ENCODE assay signal across 1 cellular context in genomic region chr11:14312736-14313438, GRCh38.
TF ChIP-seq lines count a peak whose summit lies in the region.

No MANE protein-coding gene starts in this region.

TF ChIP-seq in HEK293, 187 proteins besides CTCF, POLR2A, EP300 and RAD21 (continued from another document):
- TF ChIP-seq, protein P1, sequence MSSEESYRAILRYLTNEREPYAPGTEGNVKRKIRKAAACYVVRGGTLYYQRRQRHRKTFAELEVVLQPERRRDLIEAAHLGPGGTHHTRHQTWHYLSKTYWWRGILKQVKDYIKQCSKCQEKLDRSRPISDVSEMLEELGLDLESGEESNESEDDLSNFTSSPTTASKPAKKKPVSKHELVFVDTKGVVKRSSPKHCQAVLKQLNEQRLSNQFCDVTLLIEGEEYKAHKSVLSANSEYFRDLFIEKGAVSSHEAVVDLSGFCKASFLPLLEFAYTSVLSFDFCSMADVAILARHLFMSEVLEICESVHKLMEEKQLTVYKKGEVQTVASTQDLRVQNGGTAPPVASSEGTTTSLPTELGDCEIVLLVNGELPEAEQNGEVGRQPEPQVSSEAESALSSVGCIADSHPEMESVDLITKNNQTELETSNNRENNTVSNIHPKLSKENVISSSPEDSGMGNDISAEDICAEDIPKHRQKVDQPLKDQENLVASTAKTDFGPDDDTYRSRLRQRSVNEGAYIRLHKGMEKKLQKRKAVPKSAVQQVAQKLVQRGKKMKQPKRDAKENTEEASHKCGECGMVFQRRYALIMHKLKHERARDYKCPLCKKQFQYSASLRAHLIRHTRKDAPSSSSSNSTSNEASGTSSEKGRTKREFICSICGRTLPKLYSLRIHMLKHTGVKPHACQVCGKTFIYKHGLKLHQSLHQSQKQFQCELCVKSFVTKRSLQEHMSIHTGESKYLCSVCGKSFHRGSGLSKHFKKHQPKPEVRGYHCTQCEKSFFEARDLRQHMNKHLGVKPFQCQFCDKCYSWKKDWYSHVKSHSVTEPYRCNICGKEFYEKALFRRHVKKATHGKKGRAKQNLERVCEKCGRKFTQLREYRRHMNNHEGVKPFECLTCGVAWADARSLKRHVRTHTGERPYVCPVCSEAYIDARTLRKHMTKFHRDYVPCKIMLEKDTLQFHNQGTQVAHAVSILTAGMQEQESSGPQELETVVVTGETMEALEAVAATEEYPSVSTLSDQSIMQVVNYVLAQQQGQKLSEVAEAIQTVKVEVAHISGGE (tag by site-specific recombination; conservative IDR thresholded peaks at IDR 0.05; ENCODE audit: low read depth) = no peak
- TF ChIP-seq KLF7 (tag by site-specific recombination; IDR thresholded peaks at IDR 0.05; ENCODE audit: borderline replicate concordance) = no peak
- no peak for TF ChIP-seq ZNF146 (tag by site-specific recombination; IDR thresholded peaks at IDR 0.05)
- TF ChIP-seq, protein P2, sequence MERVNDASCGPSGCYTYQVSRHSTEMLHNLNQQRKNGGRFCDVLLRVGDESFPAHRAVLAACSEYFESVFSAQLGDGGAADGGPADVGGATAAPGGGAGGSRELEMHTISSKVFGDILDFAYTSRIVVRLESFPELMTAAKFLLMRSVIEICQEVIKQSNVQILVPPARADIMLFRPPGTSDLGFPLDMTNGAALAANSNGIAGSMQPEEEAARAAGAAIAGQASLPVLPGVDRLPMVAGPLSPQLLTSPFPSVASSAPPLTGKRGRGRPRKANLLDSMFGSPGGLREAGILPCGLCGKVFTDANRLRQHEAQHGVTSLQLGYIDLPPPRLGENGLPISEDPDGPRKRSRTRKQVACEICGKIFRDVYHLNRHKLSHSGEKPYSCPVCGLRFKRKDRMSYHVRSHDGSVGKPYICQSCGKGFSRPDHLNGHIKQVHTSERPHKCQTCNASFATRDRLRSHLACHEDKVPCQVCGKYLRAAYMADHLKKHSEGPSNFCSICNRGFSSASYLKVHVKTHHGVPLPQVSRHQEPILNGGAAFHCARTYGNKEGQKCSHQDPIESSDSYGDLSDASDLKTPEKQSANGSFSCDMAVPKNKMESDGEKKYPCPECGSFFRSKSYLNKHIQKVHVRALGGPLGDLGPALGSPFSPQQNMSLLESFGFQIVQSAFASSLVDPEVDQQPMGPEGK (tag by site-specific recombination; IDR thresholded peaks at IDR 0.05) = no peak
- TF ChIP-seq, protein P3, sequence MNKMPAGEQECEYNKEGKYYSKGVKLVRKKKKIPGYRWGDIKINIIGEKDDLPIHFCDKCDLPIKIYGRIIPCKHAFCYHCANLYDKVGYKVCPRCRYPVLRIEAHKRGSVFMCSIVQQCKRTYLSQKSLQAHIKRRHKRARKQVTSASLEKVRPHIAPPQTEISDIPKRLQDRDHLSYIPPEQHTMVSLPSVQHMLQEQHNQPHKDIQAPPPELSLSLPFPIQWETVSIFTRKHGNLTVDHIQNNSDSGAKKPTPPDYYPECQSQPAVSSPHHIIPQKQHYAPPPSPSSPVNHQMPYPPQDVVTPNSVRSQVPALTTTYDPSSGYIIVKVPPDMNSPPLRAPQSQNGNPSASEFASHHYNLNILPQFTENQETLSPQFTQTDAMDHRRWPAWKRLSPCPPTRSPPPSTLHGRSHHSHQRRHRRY (tag by site-specific recombination; IDR thresholded peaks at IDR 0.05) = no peak
- no peak for TF ChIP-seq ZFHX2 (tag by site-specific recombination; conservative IDR thresholded peaks at IDR 0.05)
- no peak for TF ChIP-seq ZNF48 (tag by site-specific recombination; IDR thresholded peaks at IDR 0.05)
- TF ChIP-seq IKZF3 (tag by site-specific recombination; IDR thresholded peaks at IDR 0.05) = no peak
- TF ChIP-seq ZNF184 (tag by site-specific recombination; IDR thresholded peaks at IDR 0.05) = no peak
- no peak for TF ChIP-seq MEIS1 (CRISPR knock-in tag; IDR thresholded peaks at IDR 0.05; ENCODE audit: borderline replicate concordance)
- TF ChIP-seq MYNN (tag by site-specific recombination; IDR thresholded peaks at IDR 0.05; ENCODE audit: borderline replicate concordance) = no peak
- no peak for TF ChIP-seq ZNF175 (tag by site-specific recombination; IDR thresholded peaks at IDR 0.05)
- TF ChIP-seq ZNF157 (tag by site-specific recombination; IDR thresholded peaks at IDR 0.05) = no peak
- TF ChIP-seq ZSCAN16 (tag by site-specific recombination; IDR thresholded peaks at IDR 0.05) = no peak
- no peak for TF ChIP-seq REST (tag by site-specific recombination; IDR thresholded peaks at IDR 0.05)
- TF ChIP-seq ZNF174 (tag by site-specific recombination; IDR thresholded peaks at IDR 0.05) = no peak
- TF ChIP-seq SP2 (tag by site-specific recombination; IDR thresholded peaks at IDR 0.05) = no peak
- TF ChIP-seq PRDM6 (tag by site-specific recombination; IDR thresholded peaks at IDR 0.05) = peak; percentile 70
- TF ChIP-seq ZNF776 (tag by site-specific recombination; IDR thresholded peaks at IDR 0.05; ENCODE audit: borderline replicate concordance) = no peak
- TF ChIP-seq ZNF132 (tag by site-specific recombination; IDR thresholded peaks at IDR 0.05; ENCODE audit: borderline replicate concordance) = no peak
- TF ChIP-seq, protein P4, sequence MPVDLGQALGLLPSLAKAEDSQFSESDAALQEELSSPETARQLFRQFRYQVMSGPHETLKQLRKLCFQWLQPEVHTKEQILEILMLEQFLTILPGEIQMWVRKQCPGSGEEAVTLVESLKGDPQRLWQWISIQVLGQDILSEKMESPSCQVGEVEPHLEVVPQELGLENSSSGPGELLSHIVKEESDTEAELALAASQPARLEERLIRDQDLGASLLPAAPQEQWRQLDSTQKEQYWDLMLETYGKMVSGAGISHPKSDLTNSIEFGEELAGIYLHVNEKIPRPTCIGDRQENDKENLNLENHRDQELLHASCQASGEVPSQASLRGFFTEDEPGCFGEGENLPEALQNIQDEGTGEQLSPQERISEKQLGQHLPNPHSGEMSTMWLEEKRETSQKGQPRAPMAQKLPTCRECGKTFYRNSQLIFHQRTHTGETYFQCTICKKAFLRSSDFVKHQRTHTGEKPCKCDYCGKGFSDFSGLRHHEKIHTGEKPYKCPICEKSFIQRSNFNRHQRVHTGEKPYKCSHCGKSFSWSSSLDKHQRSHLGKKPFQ (tag by site-specific recombination; IDR thresholded peaks at IDR 0.05) = peak; percentile 78
- TF ChIP-seq ZNF19 (tag by site-specific recombination; IDR thresholded peaks at IDR 0.05; ENCODE audit: low read depth) = no peak
- peak; percentile 54; the same call in 1 of the 2 replicates for TF ChIP-seq TCF7L2 (IDR thresholded peaks at IDR 0.05; ENCODE audit: borderline replicate concordance, low read depth, low read length)
- TF ChIP-seq ZBTB7A (tag by site-specific recombination; IDR thresholded peaks at IDR 0.05; ENCODE audit: low read depth) = no peak
- no peak for TF ChIP-seq MZF1 (tag by site-specific recombination; IDR thresholded peaks at IDR 0.05; ENCODE audit: borderline replicate concordance)
- no peak for TF ChIP-seq ZNF76 (tag by site-specific recombination; IDR thresholded peaks at IDR 0.05; ENCODE audit: borderline replicate concordance, low read depth)
- TF ChIP-seq ZBTB44 (tag by site-specific recombination; IDR thresholded peaks at IDR 0.05) = no peak
- TF ChIP-seq, protein P5, sequence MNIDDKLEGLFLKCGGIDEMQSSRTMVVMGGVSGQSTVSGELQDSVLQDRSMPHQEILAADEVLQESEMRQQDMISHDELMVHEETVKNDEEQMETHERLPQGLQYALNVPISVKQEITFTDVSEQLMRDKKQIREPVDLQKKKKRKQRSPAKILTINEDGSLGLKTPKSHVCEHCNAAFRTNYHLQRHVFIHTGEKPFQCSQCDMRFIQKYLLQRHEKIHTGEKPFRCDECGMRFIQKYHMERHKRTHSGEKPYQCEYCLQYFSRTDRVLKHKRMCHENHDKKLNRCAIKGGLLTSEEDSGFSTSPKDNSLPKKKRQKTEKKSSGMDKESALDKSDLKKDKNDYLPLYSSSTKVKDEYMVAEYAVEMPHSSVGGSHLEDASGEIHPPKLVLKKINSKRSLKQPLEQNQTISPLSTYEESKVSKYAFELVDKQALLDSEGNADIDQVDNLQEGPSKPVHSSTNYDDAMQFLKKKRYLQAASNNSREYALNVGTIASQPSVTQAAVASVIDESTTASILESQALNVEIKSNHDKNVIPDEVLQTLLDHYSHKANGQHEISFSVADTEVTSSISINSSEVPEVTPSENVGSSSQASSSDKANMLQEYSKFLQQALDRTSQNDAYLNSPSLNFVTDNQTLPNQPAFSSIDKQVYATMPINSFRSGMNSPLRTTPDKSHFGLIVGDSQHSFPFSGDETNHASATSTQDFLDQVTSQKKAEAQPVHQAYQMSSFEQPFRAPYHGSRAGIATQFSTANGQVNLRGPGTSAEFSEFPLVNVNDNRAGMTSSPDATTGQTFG (tag by site-specific recombination; IDR thresholded peaks at IDR 0.05; ENCODE audit: borderline replicate concordance) = no peak
- no peak for TF ChIP-seq ZNF561 (tag by site-specific recombination; IDR thresholded peaks at IDR 0.05; ENCODE audit: borderline replicate concordance)
